Comparison of ENCODE assay signal across 9 cellular contexts in the genomic region with DNA sequence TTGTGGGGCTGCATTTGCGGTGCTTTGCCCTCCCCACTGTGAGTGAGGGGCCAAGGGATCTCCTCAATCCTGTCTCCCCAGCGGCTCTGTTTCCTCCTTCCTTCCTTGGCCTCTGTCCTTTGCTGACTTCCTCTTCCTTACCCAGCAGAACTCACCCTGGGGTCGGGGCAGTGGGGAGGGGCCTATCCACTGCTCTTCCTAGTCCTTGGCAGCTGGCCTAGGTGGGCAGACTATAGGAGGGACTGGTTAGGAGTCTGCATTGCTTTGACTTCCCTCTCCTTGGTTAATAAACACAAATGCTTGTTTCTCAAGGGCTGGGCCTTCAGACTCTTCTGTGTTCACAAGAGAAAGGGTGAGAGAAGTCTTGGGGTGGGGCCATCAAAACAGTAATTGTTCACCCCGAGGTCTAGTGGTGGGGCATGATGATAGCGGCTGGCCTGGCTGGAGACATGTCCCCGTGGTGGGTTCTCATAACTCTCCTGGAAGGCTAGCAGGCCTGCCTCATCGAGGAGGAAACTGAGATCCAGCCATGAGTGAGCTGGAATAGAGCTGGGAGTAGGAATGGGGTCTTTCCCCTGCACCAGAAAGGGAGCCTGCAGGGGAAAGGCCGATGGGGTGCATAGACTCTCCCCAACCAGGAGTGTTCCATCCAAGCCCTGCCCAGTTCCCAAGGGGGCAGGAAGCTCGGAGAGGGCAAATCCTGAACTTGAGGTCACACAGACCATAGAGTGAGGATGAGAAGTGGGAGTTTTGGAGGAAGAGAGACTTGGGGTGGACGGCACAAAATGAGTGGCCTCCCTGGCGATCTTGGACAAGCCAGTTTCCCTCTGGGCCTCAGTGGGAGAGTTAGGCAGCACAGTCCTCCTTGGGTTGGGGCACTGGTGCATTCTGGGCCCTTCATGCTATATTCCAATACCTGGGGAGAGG. TPM values are rescaled to one million over a fixed set of nuclear protein-coding genes. Genes with fewer than 3 reads are reported as not detected.
DNase-seq lines count a peak whose midpoint lies in the region; ATAC-seq and TF ChIP-seq lines count a peak whose summit lies in the region.
"Had no signal": no experiment of that assay in that cellular context is flagged by ENCODE, and none has a peak within 500 bp of the region (broad histone marks: within the 10 kb centered on the region; RNA-seq: fewer than 3 reads in every experiment).

No MANE protein-coding gene starts in this region.

- H3K4me3 Mint-ChIP-seq in activated naive CD4-positive, alpha-beta T cell treated with anti-CD3 and anti-CD28 coated beads for 36 hours, result peak overlapping the region; percentile 75
- peak overlapping the region; percentile 95 for H3K4me3 Mint-ChIP-seq in T-helper 17 cell
- H3K4me3 Mint-ChIP-seq in stimulated activated naive CD8-positive, alpha-beta T cell treated with anti-CD3 and anti-CD28 coated beads, Interleukin-15, amount 100 ng/mL, for 72 hours, result peak overlapping the region; percentile 92 to 95

- POLR2A ChIA-PET in HEK293T (lab: Yijun Ruan, JAX), result interaction anchor here (1.8 kb wide), 1 partner anchor 13 kb away, joined by 6 read pairs; the partner anchor contains the start of gene FAM110A

- no peaks in the 10 kb centered on the region for H3K36me3 ChIP-seq in prostate gland

- peak overlapping the region; percentile 83 for H3K27ac Mint-ChIP-seq in activated naive CD4-positive, alpha-beta T cell treated with anti-CD3 and anti-CD28 coated beads for 36 hours
- peak overlapping the region; percentile 92 for H3K27ac Mint-ChIP-seq in T-helper 17 cell
- H3K27ac Mint-ChIP-seq in stimulated activated naive CD8-positive, alpha-beta T cell treated with anti-CD3 and anti-CD28 coated beads, Interleukin-15, amount 100 ng/mL, for 72 hours, result peak overlapping the region; percentile 91 to 96

- H3K27ac ChIP-seq in prostate gland, result no peak overlapping the region

- no peak for TF ChIP-seq POLR2A in prostate gland (IDR thresholded peaks at IDR 0.05)

- WGBS in prostate gland, result 79% methylated on average over 11 of the region's 11 CpGs

- DNase-seq in activated naive CD4-positive, alpha-beta T cell treated with anti-CD3 and anti-CD28 coated beads for 36 hours, result peak; percentile 22
- DNase-seq in activated naive CD4-positive, alpha-beta T cell treated with anti-CD3 and anti-CD28 coated beads, Interleukin-2, amount 50 U/mL, for 16 hours, result no peak
- no peak for DNase-seq in T-helper 17 cell
- DNase-seq in germinal center (ENCODE audit: low spot score), result peak; percentile 47
- DNase-seq in stimulated activated naive CD8-positive, alpha-beta T cell treated with anti-CD3 and anti-CD28 coated beads, Interleukin-15, amount 100 ng/mL, for 72 hours, result no peak
- no peak for DNase-seq in prostate gland (ENCODE audit: low spot score)
- DNase-seq in cortex of kidney (lab: John Stamatoyannopoulos, UW), result no peak
- no peak for DNase-seq in HEK293T (ENCODE audit: extremely low spot score)

- intact Hi-C loops in activated naive CD4-positive, alpha-beta T cell treated with anti-CD3 and anti-CD28 coated beads for 36 hours (cut with micrococcal nuclease), result loop anchor here (2.0 kb wide), 2 partner anchors 13 to 273 kb away; partner anchors contain the start of genes FAM110A and PSMF1
- intact Hi-C loops in prostate gland (cut with DNase I), result loop anchor here (10.0 kb wide), 1 partner anchor 191 kb away; the partner anchor contains the start of gene SRXN1

- no peak overlapping the region for H3K4me3 ChIP-seq in prostate gland

- peaks cover 17% of the 10 kb centered on the region for H3K4me1 ChIP-seq in prostate gland (replicated peaks)

- no peaks in the 10 kb centered on the region for H3K9me3 Mint-ChIP-seq in activated naive CD4-positive, alpha-beta T cell treated with anti-CD3 and anti-CD28 coated beads for 36 hours
- H3K9me3 Mint-ChIP-seq in stimulated activated naive CD8-positive, alpha-beta T cell treated with anti-CD3 and anti-CD28 coated beads, Interleukin-15, amount 100 ng/mL, for 72 hours, result no peaks in the 10 kb centered on the region

- peaks cover 5% of the 10 kb centered on the region for H3K36me3 Mint-ChIP-seq in activated naive CD4-positive, alpha-beta T cell treated with anti-CD3 and anti-CD28 coated beads for 36 hours (ENCODE audit: low read depth)
- no peaks in the 10 kb centered on the region for H3K36me3 Mint-ChIP-seq in T-helper 17 cell (ENCODE audit: low read depth)

- H3K9me3 ChIP-seq in T-helper 17 cell (ENCODE audit: control insufficient read depth, low read length, poor library complexity, severe bottlenecking) (no peaks in the 10 kb centered on the region), prostate gland (no peaks in the 10 kb centered on the region)

- no peaks in the 10 kb centered on the region for H3K27me3 ChIP-seq in prostate gland (replicated peaks; ENCODE audit: insufficient read depth)

- no peak for TF ChIP-seq CTCF in prostate gland (IDR thresholded peaks at IDR 0.05)

- no peaks in the 10 kb centered on the region for H3K27me3 Mint-ChIP-seq in activated naive CD4-positive, alpha-beta T cell treated with anti-CD3 and anti-CD28 coated beads for 36 hours (ENCODE audit: low read depth)
- H3K27me3 Mint-ChIP-seq in T-helper 17 cell, result no peaks in the 10 kb centered on the region
- no peaks in the 10 kb centered on the region for H3K27me3 Mint-ChIP-seq in stimulated activated naive CD8-positive, alpha-beta T cell treated with anti-CD3 and anti-CD28 coated beads, Interleukin-15, amount 100 ng/mL, for 72 hours

- peaks cover 51% of the 10 kb centered on the region for H3K4me1 Mint-ChIP-seq in activated naive CD4-positive, alpha-beta T cell treated with anti-CD3 and anti-CD28 coated beads for 36 hours (ENCODE audit: low read depth)
- H3K4me1 Mint-ChIP-seq in T-helper 17 cell, result peaks cover 33% of the 10 kb centered on the region
- H3K4me1 Mint-ChIP-seq in stimulated activated naive CD8-positive, alpha-beta T cell treated with anti-CD3 and anti-CD28 coated beads, Interleukin-15, amount 100 ng/mL, for 72 hours, result peaks cover 87% of the 10 kb centered on the region

- ATAC-seq in T-helper 17 cell, result peak; percentile 3
- ATAC-seq in stimulated activated naive CD8-positive, alpha-beta T cell treated with anti-CD3 and anti-CD28 coated beads, Interleukin-15, amount 100 ng/mL, for 72 hours, result peak; percentile 17
- ATAC-seq: SK-N-SH treated with all-trans-retinoic acid at 6 μM for 48 hours had no signal

- CTCF ChIA-PET in activated naive CD4-positive, alpha-beta T cell treated with anti-CD3 and anti-CD28 coated beads for 36 hours (lab: Charles Lee), result interaction anchor here (1.2 to 1.5 kb wide), 3 partner anchors 8 to 110 kb away, joined by 3 to 6 read pairs (median 5); no protein-coding TSS in a partner anchor
- CTCF ChIA-PET in HEK293T (lab: Yijun Ruan, JAX), result no interaction called here

TF ChIP-seq in HEK293T, 16 proteins besides CTCF, POLR2A, EP300 and RAD21:
- TF ChIP-seq ZNF384 (IDR thresholded peaks at IDR 0.05), result no peak
- no peak for TF ChIP-seq SUZ12 (IDR thresholded peaks at IDR 0.05)
- TF ChIP-seq ARNT (IDR thresholded peaks at IDR 0.05), result no peak
- no peak for TF ChIP-seq BHLHE40 (IDR thresholded peaks at IDR 0.05; ENCODE audit: borderline replicate concordance)
- TF ChIP-seq LEF1 (IDR thresholded peaks at IDR 0.05; ENCODE audit: borderline replicate concordance), result no peak
- TF ChIP-seq FOXK2 (IDR thresholded peaks at IDR 0.05), result no peak
- no peak for TF ChIP-seq ELF4 (IDR thresholded peaks at IDR 0.05)
- TF ChIP-seq L3MBTL2 (conservative IDR thresholded peaks at IDR 0.05), result no peak
- TF ChIP-seq SP1 (IDR thresholded peaks at IDR 0.05), result no peak
- TF ChIP-seq FOXA1 (IDR thresholded peaks at IDR 0.05), result no peak
- TF ChIP-seq PKNOX1 (IDR thresholded peaks at IDR 0.05), result no peak
- no peak for TF ChIP-seq CTBP1 (IDR thresholded peaks at IDR 0.05; ENCODE audit: borderline replicate concordance)
- TF ChIP-seq NFRKB (IDR thresholded peaks at IDR 0.05), result no peak
- TF ChIP-seq TARDBP (IDR thresholded peaks at IDR 0.05), result no peak
- no peak for TF ChIP-seq HDGF (IDR thresholded peaks at IDR 0.05; ENCODE audit: borderline replicate concordance)

RNA-seq across cellular contexts. Expression of gene FAM110A, which starts 12.7 kb away (rescaled TPM):
- total RNA-seq in activated naive CD4-positive, alpha-beta T cell treated with anti-CD3 and anti-CD28 coated beads for 36 hours, result 10 to 100 TPM; 15.4 to 16.2 TPM
- total RNA-seq in T-helper 17 cell (10 to 100 TPM; 14.1 to 35.1 TPM), prostate gland (10 to 100 TPM; 15.5 to 33.0 TPM)

Comparison
In these comparisons a context has a peak if more than half of its experiments do, and no peak if none do; other contexts are left out.
1. DNase-seq: peak in activated naive CD4-positive, alpha-beta T cell treated with anti-CD3 and anti-CD28 coated beads for 36 hours (single experiment) and germinal center (single experiment); none in activated naive CD4-positive, alpha-beta T cell treated with anti-CD3 and anti-CD28 coated beads, Interleukin-2, amount 50 U/mL, for 16 hours (single experiment), T-helper 17 cell (0 of 3), stimulated activated naive CD8-positive, alpha-beta T cell treated with anti-CD3 and anti-CD28 coated beads, Interleukin-15, amount 100 ng/mL, for 72 hours (0 of 2), prostate gland (single experiment), cortex of kidney (single experiment) and HEK293T (single experiment).
2. Peak in every context shown above with its lines, with median percentiles within 50 percentile points of each other: H3K27ac Mint-ChIP-seq and H3K4me3 Mint-ChIP-seq.